In the genomic region with DNA sequence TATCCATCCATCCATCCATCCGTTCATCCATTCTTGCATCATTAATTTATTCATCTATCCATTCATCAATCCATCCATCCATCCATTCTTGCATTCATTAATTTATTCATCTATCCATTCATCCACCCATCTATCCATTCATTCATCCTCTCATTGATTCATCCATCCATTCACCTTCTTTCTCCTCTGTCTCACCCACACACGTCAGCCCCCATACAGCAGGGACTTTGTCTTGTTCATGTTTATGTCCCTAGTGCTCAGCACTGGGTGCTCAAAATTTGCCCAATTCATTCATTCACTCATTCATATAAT, we compare ENCODE assay signal across 1 cellular context.
TF ChIP-seq lines count a peak whose summit lies in the region.

No MANE protein-coding gene starts in this region.

TF ChIP-seq in HepG2, 621 proteins besides CTCF, POLR2A, EP300 and RAD21:
- TF ChIP-seq PLRG1 (conservative IDR thresholded peaks at IDR 0.05) (no peak), ATF7 (IDR thresholded peaks at IDR 0.05) (peak; percentile 72), ATF7 (CRISPR knock-in tag; IDR thresholded peaks at IDR 0.05) (no peak)
